1 cellular context compared by ENCODE assay signal in the genomic region with DNA sequence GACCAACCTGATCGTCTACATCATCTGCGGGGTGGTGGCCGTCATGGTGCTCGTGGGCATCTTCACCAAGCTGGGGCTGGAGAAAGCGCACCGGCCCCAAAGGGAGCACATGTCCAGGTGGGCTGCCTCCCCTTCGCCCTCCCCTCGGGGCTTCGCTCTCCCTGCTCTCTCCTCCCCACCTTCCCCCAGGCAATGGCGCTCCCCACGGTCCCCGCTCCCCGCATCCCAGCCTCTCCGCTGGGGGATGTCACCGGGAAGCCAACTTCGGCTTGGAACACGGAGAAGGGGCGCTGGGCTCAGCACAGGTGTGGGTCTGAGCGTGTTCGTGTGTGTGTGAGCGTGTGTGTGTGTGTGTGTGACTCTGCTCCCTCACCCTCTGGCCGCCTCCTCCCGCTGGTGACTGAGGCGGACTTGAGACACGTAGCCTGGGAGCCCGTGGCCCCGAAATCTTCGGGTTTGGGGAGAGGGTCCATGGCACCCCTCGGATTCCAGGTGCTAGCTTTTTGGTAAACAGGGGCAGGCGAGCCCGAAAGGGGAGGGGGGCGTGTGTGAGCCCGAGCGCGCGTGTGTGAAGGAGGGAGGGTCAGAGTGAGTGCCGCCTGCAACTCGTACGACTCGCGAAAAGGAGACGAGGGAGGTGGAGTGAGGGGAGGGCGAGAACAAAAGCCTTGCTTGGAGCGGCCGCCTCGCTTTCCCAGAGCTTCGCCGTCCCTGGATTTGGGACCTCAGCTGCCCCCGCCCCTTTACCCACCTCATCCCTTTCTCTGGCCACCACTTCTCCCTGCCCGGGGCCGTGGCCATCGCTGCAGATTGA.
A peak's percentile ranks its signal among the peaks of the same experiment; 100 is the strongest.
TF ChIP-seq lines count a peak whose summit lies in the region.

No MANE protein-coding gene starts in this region.

TF ChIP-seq in WTC11, 78 proteins besides CTCF, POLR2A, EP300 and RAD21 (continued from another document):
- TF ChIP-seq, protein P1, sequence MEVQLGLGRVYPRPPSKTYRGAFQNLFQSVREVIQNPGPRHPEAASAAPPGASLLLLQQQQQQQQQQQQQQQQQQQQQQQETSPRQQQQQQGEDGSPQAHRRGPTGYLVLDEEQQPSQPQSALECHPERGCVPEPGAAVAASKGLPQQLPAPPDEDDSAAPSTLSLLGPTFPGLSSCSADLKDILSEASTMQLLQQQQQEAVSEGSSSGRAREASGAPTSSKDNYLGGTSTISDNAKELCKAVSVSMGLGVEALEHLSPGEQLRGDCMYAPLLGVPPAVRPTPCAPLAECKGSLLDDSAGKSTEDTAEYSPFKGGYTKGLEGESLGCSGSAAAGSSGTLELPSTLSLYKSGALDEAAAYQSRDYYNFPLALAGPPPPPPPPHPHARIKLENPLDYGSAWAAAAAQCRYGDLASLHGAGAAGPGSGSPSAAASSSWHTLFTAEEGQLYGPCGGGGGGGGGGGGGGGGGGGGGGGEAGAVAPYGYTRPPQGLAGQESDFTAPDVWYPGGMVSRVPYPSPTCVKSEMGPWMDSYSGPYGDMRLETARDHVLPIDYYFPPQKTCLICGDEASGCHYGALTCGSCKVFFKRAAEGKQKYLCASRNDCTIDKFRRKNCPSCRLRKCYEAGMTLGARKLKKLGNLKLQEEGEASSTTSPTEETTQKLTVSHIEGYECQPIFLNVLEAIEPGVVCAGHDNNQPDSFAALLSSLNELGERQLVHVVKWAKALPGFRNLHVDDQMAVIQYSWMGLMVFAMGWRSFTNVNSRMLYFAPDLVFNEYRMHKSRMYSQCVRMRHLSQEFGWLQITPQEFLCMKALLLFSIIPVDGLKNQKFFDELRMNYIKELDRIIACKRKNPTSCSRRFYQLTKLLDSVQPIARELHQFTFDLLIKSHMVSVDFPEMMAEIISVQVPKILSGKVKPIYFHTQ (CRISPR knock-in tag; IDR thresholded peaks at IDR 0.05): no peak
- TF ChIP-seq FOXJ3 (CRISPR knock-in tag; IDR thresholded peaks at IDR 0.05; ENCODE audit: borderline replicate concordance): no peak
- TF ChIP-seq, protein P2, sequence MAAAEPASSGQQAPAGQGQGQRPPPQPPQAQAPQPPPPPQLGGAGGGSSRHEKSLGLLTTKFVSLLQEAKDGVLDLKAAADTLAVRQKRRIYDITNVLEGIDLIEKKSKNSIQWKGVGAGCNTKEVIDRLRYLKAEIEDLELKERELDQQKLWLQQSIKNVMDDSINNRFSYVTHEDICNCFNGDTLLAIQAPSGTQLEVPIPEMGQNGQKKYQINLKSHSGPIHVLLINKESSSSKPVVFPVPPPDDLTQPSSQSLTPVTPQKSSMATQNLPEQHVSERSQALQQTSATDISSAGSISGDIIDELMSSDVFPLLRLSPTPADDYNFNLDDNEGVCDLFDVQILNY (CRISPR knock-in tag; IDR thresholded peaks at IDR 0.05): peak; percentile 51; the same call in 1 of the 2 replicates
- 0 out of 2 replicates have a peak, but pooled peaks have one; percentile 25 for TF ChIP-seq TEAD1 (CRISPR knock-in tag; IDR thresholded peaks at IDR 0.05)
- TF ChIP-seq, protein P3, sequence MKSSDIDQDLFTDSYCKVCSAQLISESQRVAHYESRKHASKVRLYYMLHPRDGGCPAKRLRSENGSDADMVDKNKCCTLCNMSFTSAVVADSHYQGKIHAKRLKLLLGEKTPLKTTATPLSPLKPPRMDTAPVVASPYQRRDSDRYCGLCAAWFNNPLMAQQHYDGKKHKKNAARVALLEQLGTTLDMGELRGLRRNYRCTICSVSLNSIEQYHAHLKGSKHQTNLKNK (CRISPR knock-in tag; IDR thresholded peaks at IDR 0.05): no peak
- 0 out of 2 replicates have a peak, but pooled peaks have one; percentile 13 for TF ChIP-seq FOXK1 (CRISPR knock-in tag; IDR thresholded peaks at IDR 0.05)
- TF ChIP-seq, protein P4, sequence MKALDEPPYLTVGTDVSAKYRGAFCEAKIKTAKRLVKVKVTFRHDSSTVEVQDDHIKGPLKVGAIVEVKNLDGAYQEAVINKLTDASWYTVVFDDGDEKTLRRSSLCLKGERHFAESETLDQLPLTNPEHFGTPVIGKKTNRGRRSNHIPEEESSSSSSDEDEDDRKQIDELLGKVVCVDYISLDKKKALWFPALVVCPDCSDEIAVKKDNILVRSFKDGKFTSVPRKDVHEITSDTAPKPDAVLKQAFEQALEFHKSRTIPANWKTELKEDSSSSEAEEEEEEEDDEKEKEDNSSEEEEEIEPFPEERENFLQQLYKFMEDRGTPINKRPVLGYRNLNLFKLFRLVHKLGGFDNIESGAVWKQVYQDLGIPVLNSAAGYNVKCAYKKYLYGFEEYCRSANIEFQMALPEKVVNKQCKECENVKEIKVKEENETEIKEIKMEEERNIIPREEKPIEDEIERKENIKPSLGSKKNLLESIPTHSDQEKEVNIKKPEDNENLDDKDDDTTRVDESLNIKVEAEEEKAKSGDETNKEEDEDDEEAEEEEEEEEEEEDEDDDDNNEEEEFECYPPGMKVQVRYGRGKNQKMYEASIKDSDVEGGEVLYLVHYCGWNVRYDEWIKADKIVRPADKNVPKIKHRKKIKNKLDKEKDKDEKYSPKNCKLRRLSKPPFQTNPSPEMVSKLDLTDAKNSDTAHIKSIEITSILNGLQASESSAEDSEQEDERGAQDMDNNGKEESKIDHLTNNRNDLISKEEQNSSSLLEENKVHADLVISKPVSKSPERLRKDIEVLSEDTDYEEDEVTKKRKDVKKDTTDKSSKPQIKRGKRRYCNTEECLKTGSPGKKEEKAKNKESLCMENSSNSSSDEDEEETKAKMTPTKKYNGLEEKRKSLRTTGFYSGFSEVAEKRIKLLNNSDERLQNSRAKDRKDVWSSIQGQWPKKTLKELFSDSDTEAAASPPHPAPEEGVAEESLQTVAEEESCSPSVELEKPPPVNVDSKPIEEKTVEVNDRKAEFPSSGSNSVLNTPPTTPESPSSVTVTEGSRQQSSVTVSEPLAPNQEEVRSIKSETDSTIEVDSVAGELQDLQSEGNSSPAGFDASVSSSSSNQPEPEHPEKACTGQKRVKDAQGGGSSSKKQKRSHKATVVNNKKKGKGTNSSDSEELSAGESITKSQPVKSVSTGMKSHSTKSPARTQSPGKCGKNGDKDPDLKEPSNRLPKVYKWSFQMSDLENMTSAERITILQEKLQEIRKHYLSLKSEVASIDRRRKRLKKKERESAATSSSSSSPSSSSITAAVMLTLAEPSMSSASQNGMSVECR (CRISPR knock-in tag; IDR thresholded peaks at IDR 0.05; ENCODE audit: borderline replicate concordance): peak; percentile 31; the same call in 1 of the 2 replicates
- TF ChIP-seq TEAD4 (CRISPR knock-in tag; IDR thresholded peaks at IDR 0.05): no peak
- no peak for TF ChIP-seq RORB (CRISPR knock-in tag; IDR thresholded peaks at IDR 0.05)
- TF ChIP-seq, protein P5, sequence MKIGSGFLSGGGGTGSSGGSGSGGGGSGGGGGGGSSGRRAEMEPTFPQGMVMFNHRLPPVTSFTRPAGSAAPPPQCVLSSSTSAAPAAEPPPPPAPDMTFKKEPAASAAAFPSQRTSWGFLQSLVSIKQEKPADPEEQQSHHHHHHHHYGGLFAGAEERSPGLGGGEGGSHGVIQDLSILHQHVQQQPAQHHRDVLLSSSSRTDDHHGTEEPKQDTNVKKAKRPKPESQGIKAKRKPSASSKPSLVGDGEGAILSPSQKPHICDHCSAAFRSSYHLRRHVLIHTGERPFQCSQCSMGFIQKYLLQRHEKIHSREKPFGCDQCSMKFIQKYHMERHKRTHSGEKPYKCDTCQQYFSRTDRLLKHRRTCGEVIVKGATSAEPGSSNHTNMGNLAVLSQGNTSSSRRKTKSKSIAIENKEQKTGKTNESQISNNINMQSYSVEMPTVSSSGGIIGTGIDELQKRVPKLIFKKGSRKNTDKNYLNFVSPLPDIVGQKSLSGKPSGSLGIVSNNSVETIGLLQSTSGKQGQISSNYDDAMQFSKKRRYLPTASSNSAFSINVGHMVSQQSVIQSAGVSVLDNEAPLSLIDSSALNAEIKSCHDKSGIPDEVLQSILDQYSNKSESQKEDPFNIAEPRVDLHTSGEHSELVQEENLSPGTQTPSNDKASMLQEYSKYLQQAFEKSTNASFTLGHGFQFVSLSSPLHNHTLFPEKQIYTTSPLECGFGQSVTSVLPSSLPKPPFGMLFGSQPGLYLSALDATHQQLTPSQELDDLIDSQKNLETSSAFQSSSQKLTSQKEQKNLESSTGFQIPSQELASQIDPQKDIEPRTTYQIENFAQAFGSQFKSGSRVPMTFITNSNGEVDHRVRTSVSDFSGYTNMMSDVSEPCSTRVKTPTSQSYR (CRISPR knock-in tag; IDR thresholded peaks at IDR 0.05): 0 out of 2 replicates have a peak, but pooled peaks have one; percentile 16
